21 cellular contexts compared by ENCODE assay signal in the genomic region with DNA sequence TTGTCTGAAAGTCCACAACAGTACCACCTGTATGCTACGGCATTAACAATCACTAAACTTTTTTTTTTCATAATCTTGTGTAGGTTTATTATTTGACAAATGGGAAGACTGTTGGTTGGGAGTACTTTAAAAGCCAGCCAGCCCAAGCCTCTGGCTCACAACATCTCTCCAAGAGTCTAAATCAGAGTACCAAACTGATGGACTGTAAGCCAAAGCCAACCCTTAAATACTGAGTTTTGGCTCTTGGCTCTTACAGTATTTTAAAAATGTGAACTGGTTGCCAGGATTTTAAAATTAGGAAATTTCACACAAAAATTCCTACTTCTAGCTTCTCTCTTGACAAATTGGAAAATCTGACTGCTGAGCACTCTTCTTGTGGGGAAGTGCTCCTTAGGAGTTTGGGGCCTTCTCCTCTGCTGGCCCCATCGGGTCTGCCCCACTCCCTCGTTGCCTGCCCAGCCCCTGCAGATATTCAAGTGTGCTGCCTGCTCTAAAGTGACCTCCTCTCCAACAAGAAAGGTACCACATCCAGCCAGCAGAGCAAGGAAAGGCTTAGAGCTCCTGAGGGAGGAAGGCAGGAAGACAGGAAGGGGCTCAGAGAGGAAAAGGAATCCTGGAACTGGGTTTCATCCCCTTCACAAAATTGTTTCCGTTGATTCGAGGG. TPM values are rescaled to one million over a fixed set of nuclear protein-coding genes. Genes with fewer than 3 reads are reported as not detected.
A peak's percentile ranks its signal among the peaks of the same experiment; 100 is the strongest.
DNase-seq lines count a peak whose midpoint lies in the region; ATAC-seq, FAIRE-seq and TF ChIP-seq lines count a peak whose summit lies in the region.
"Had no signal": no experiment of that assay in that cellular context is flagged by ENCODE, and none has a peak within 500 bp of the region (broad histone marks: within the 10 kb centered on the region; RNA-seq: fewer than 3 reads in every experiment).

No MANE protein-coding gene starts in this region.

- H2BK20ac ChIP-seq in IMR-90 (ENCODE audit: low read depth, low read length): peak overlapping the region; percentile 35

- no peak overlapping the region for H2BK120ac ChIP-seq in IMR-90 (ENCODE audit: low read depth, low read length)

- no peak overlapping the region for H4K8ac ChIP-seq in IMR-90 (ENCODE audit: low read depth in 2 of 2, low read length in 2 of 2)

- no peaks in the 10 kb centered on the region for H3F3A ChIP-seq in PC-3 (ENCODE audit: low read length, unreplicated experiment)

- 0 out of 2 replicates have a peak overlapping the region, but pooled peaks have one; percentile 1 for H3K4ac ChIP-seq in IMR-90 (ENCODE audit: low read depth, low read length)

- H2AK9ac ChIP-seq in IMR-90 (replicated peaks; ENCODE audit: low read depth, low read length, poor library complexity): no peak overlapping the region

- peak overlapping the region; percentile 58; the same call in 1 of the 2 replicates for H3K14ac ChIP-seq in IMR-90 (replicated peaks; ENCODE audit: low read depth, low read length)

- H3K56ac ChIP-seq in IMR-90 (ENCODE audit: extremely low read depth, insufficient read depth, low read length): no peak overlapping the region

- dilution Hi-C loops in IMR-90 (cut with HindIII; ENCODE audit: low sequenced_read_pairs, unreplicated experiment): no loop called here

- H3K4me3 ChIP-seq in AG10803 (ENCODE audit: low read length) (no peak overlapping the region), IMR-90 (ENCODE audit: insufficient read depth, low read depth, low read length) (no peak overlapping the region), osteoblast (ENCODE audit: insufficient read depth, low read length) (no peak overlapping the region), small intestine (ENCODE audit: low read depth in 1 of 2, low read length in 2 of 2) (no peak overlapping the region), PC-3 (ENCODE audit: low read length) (no peak overlapping the region), sigmoid colon (no peak overlapping the region)
- H3K4me3 ChIP-seq: GM12878 had no signal

- H4K20me1 ChIP-seq in IMR-90 (ENCODE audit: insufficient read depth, low read length): no peaks in the 10 kb centered on the region; the same call in 1 of the 2 replicates
- H4K20me1 ChIP-seq in osteoblast (ENCODE audit: insufficient read depth, low read length): no peaks in the 10 kb centered on the region
- H4K20me1 ChIP-seq in PC-3 (ENCODE audit: low read length): no peaks in the 10 kb centered on the region

- intact Hi-C loops in IMR-90 (cut with micrococcal nuclease) (no loop called here), PC-3 (cut with micrococcal nuclease) (no loop called here), sigmoid colon (cut with DNase I) (no loop called here)

- CTCF ChIA-PET in IMR-90 (lab: Yijun Ruan, JAX) (interaction anchor here (1.0 to 1.7 kb wide), 2 partner anchors 8 to 136 kb away, joined by 3 to 8 read pairs; no protein-coding TSS in a partner anchor), PC-3 (lab: Charles Lee) (no interaction called here)

- TF ChIP-seq EP300 in sigmoid colon (IDR thresholded peaks at IDR 0.05): no peak

- H2BK15ac ChIP-seq in IMR-90 (ENCODE audit: low read depth, low read length): no peak overlapping the region

- no peaks in the 10 kb centered on the region; the same call in 1 of the 2 replicates for H3K9me1 ChIP-seq in IMR-90 (ENCODE audit: insufficient read depth, low read length)

- no peaks in the 10 kb centered on the region for H3K27me3 ChIP-seq in IMR-90 (ENCODE audit: control insufficient read depth, insufficient read depth, low read length)
- H3K27me3 ChIP-seq in osteoblast (ENCODE audit: insufficient read depth, low read length): no peaks in the 10 kb centered on the region
- H3K27me3 ChIP-seq in small intestine (ENCODE audit: control insufficient read depth in 2 of 2, insufficient read depth in 2 of 2, low read length in 2 of 2): no peaks in the 10 kb centered on the region
- no peaks in the 10 kb centered on the region for H3K27me3 ChIP-seq in PC-3 (ENCODE audit: low read length)
- no peaks in the 10 kb centered on the region for H3K27me3 ChIP-seq in sigmoid colon

- no peak overlapping the region for H2BK5ac ChIP-seq in IMR-90 (ENCODE audit: low read depth, low read length, poor library complexity, severe bottlenecking)

- H4K5ac ChIP-seq in IMR-90 (ENCODE audit: low read depth, low read length): no peak overlapping the region; the same call in 1 of the 2 replicates

- 0 out of 2 replicates have a peak overlapping the region, but pooled peaks have one; percentile 13 for H4K91ac ChIP-seq in IMR-90 (ENCODE audit: insufficient read depth, low read depth, low read length)

- H3K23ac ChIP-seq in IMR-90 (ENCODE audit: low read depth, low read length): no peak overlapping the region

- H3K18ac ChIP-seq in IMR-90 (ENCODE audit: low read depth, low read length): no peak overlapping the region

- WGBS in IMR-90 (ENCODE audit: extremely low coverage in 2 of 2, insufficient read length in 1 of 2), 2 experiments: no CpG with 5 or more reads among the region's 5 CpGs
- 71 to 94% (median 90%) methylated on average over 5 of the region's 5 CpGs for WGBS in small intestine, 3 donors
- WGBS in sigmoid colon, 2 donors: 88 to 94% methylated on average over 5 of the region's 5 CpGs

- TF ChIP-seq CTCF in AG10803 (conservative IDR thresholded peaks at IDR 0.05; ENCODE audit: low read length) (no peak), IMR-90 (conservative IDR thresholded peaks at IDR 0.05; ENCODE audit: low read depth, low read length) (no peak), osteoblast (IDR thresholded peaks at IDR 0.05; ENCODE audit: extremely low read depth, low read depth, low read length) (no peak), PC-3 (conservative IDR thresholded peaks at IDR 0.05; ENCODE audit: low read depth, low read length) (no peak), sigmoid colon (IDR thresholded peaks at IDR 0.05) (no peak)

- POLR2A ChIA-PET in IMR-90 (lab: Charles Lee; ENCODE audit: unreplicated experiment) (no interaction called here), PC-3 (lab: Charles Lee; ENCODE audit: unreplicated experiment) (no interaction called here)

- TF ChIP-seq RAD21 in IMR-90 (IDR thresholded peaks at IDR 0.05; ENCODE audit: low read length): no peak

- H3K9me3 ChIP-seq in IMR-90 (ENCODE audit: control insufficient read depth, insufficient read depth, low read length) (no peaks in the 10 kb centered on the region), osteoblast (ENCODE audit: low read depth, low read length) (no peaks in the 10 kb centered on the region), small intestine (ENCODE audit: control insufficient read depth, low read depth) (no peaks in the 10 kb centered on the region), PC-3 (ENCODE audit: low read length) (no peaks in the 10 kb centered on the region), sigmoid colon (no peaks in the 10 kb centered on the region)

- TF ChIP-seq POLR2A in IMR-90 (IDR thresholded peaks at IDR 0.05; ENCODE audit: low read depth, low read length): no peak
- no peak for TF ChIP-seq POLR2A in sigmoid colon (IDR thresholded peaks at IDR 0.05)

- BruUV-seq in IMR-90 (replicated peaks; lab: Mats Ljungman, UMichigan) (no TSS peak), PC-3 (replicated peaks; lab: Mats Ljungman, UMichigan) (no TSS peak)

- no peak for FAIRE-seq in small intestine (lab: Jason Lieb, UNC)
- FAIRE-seq: GM12878, RCC 7860 had no signal

- no peaks in the 10 kb centered on the region for H3K9me2 ChIP-seq in PC-3 (replicated peaks; ENCODE audit: low read length)

- DNase-seq in AG10803 (ENCODE audit: low read depth): peak; percentile 65
- DNase-seq in IMR-90: no peak
- peak; percentile 27 for DNase-seq in fibroblast of peridontal ligament (ENCODE audit: extremely low read depth)
- peak; percentile 44 for DNase-seq in osteoblast (ENCODE audit: insufficient read length, low spot score, missing footprints)
- no peak for DNase-seq in small intestine
- no peak for DNase-seq in PC-3
- no peak for DNase-seq in sigmoid colon
- DNase-seq: ACHN; Calu3; CD4-positive, alpha-beta T cell; DMS79; GOT3; HFFc6; KBM-7; NCI-H1092; NCI-H446 treated with DMSO at 0.1 percent for 48 hours; NCI-H82; SHP77 treated with DMSO at 0.1 percent for 48 hours had no signal

- in situ Hi-C loops in IMR-90 (cut with MboI; ENCODE audit: low sequenced_read_pairs): no loop called here

- ATAC-seq in IMR-90 (ENCODE audit: low read depth) (no peak), PC-3 (no peak)
- ATAC-seq: GM12878 had no signal

- H3K27ac ChIP-seq in IMR-90 (ENCODE audit: insufficient read depth, low read length): no peak overlapping the region
- no peak overlapping the region for H3K27ac ChIP-seq in osteoblast (ENCODE audit: low read depth, low read length)
- H3K27ac ChIP-seq in small intestine (ENCODE audit: low read depth in 1 of 2, low read length in 1 of 2): no peak overlapping the region
- no peak overlapping the region for H3K27ac ChIP-seq in PC-3 (ENCODE audit: low read length)
- H3K27ac ChIP-seq in sigmoid colon: no peak overlapping the region

- no peaks in the 10 kb centered on the region for H3K79me1 ChIP-seq in IMR-90 (ENCODE audit: low read depth in 1 of 2, low read length in 2 of 2)

- H3K4me2 ChIP-seq in IMR-90 (ENCODE audit: low read depth, low read length) (no peak overlapping the region), osteoblast (ENCODE audit: insufficient read depth, low read length) (no peak overlapping the region), PC-3 (ENCODE audit: low read length) (no peak overlapping the region)

- H3K36me3 ChIP-seq in IMR-90 (ENCODE audit: control insufficient read depth, insufficient read depth, low read length) (peaks cover 4% of the 10 kb centered on the region; the same call in 1 of the 2 replicates), osteoblast (ENCODE audit: insufficient read depth, low read length) (peaks cover 7% of the 10 kb centered on the region), small intestine (ENCODE audit: control insufficient read depth in 2 of 2, insufficient read depth in 2 of 2, low read length in 2 of 2) (peaks cover 1 to 9% of the 10 kb centered on the region in 2 donors), PC-3 (ENCODE audit: low read depth, low read length) (no peaks in the 10 kb centered on the region), sigmoid colon (peaks cover 0 to 8% (median 6%) of the 10 kb centered on the region in 4 donors)

- H2AFZ ChIP-seq in IMR-90 (replicated peaks; ENCODE audit: low read length, poor library complexity) (no peak overlapping the region), osteoblast (ENCODE audit: low read length) (no peak overlapping the region), PC-3 (ENCODE audit: low read length) (no peak overlapping the region)

- H3K4me1 ChIP-seq in IMR-90 (ENCODE audit: control insufficient read depth, insufficient read depth, low read length): peaks cover 9% of the 10 kb centered on the region
- no peaks in the 10 kb centered on the region for H3K4me1 ChIP-seq in osteoblast (ENCODE audit: insufficient read depth, low read length)
- H3K4me1 ChIP-seq in small intestine (ENCODE audit: control insufficient read depth in 2 of 2, insufficient read depth in 1 of 2, low read depth in 1 of 2, low read length in 1 of 2): no peaks in the 10 kb centered on the region
- peaks cover 3% of the 10 kb centered on the region; the same call in 1 of the 2 replicates for H3K4me1 ChIP-seq in PC-3 (ENCODE audit: insufficient read depth, low read length)
- peaks cover 0 to 5% (median 0%) of the 10 kb centered on the region in 4 donors for H3K4me1 ChIP-seq in sigmoid colon

- H2AK5ac ChIP-seq in IMR-90 (ENCODE audit: low read depth, low read length): no peak overlapping the region

- H3K79me2 ChIP-seq in osteoblast (ENCODE audit: insufficient read depth, low read length) (no peaks in the 10 kb centered on the region), PC-3 (ENCODE audit: low read length) (no peaks in the 10 kb centered on the region)

- H3K9ac ChIP-seq in IMR-90 (ENCODE audit: low read depth, low read length) (no peak overlapping the region), PC-3 (ENCODE audit: low read length) (no peak overlapping the region)

RNA-seq across cellular contexts. Expression of a gene that starts 21.8 kb away (rescaled TPM):
- 0.18 and 0.28 TPM in 2 replicates for total RNA-seq in IMR-90 (2012; rRNA removed)
- polyA plus RNA-seq in IMR-90 (2012; rRNA removed): 0.19 and 0.38 TPM in 2 replicates
- 0.16 and 0.26 TPM in 2 replicates for polyA plus RNA-seq in IMR-90 (2012; cell fraction: cytosol; rRNA removed)
- polyA plus RNA-seq in IMR-90 (2012; cell fraction: nucleus; rRNA removed; ENCODE audit: low replicate concordance): 0.10 and 0.66 TPM in 2 replicates
- not detected in 2 replicates for total RNA-seq in osteoblast
- polyA plus RNA-seq in small intestine: 1 to 10 TPM; 1.1 to 9.9 (median 1.4) TPM
- total RNA-seq in PC-3 (2014; rRNA removed): not detected in 2 replicates
- total RNA-seq in sigmoid colon: 10 to 100 TPM; 28.5 to 56.8 (median 38.5) TPM
- polyA plus RNA-seq in sigmoid colon: 1 to 10 TPM; 1.6 to 5.8 (median 4.2) TPM
- total RNA-seq: G401 had no signal

Comparison
In these comparisons a context has a peak if more than half of its experiments do, and no peak if none do; other contexts are left out.
1. DNase-seq: peak in AG10803 (single experiment), fibroblast of peridontal ligament (single experiment) and osteoblast (single experiment); none in IMR-90 (single experiment), small intestine (single experiment), PC-3 (single experiment) and sigmoid colon (single experiment).
2. RNA of a gene that starts 21.8 kb away (total RNA-seq): 28.5 to 56.8 TPM in sigmoid colon; 0.18 to 0.28 TPM in IMR-90, not detected in osteoblast and not detected in PC-3; every median in the first group is over 10 times any median in the second.